ENCODE assay signal across 10 cellular contexts in genomic region chr5:2782658-2783057, GRCh38. TPM values are rescaled to one million over a fixed set of nuclear protein-coding genes. Genes with fewer than 3 reads are reported as not detected.
"Had no signal": no experiment of that assay in that cellular context is flagged by ENCODE, and none has a peak within 500 bp of the region (broad histone marks: within the 10 kb centered on the region; RNA-seq: fewer than 3 reads in every experiment).

No MANE protein-coding gene starts in this region.

- H2AFZ ChIP-seq: GM23248 had no signal

- H3K9ac ChIP-seq: GM23248 had no signal

- H3K36me3 Mint-ChIP-seq: IgD-negative memory B cell had no signal

- H3K27ac Mint-ChIP-seq: HFFc6, IgD-negative memory B cell had no signal

- H3K4me3 ChIP-seq: GM23248, HAP-1 had no signal

- DNase-seq: GOT3, H7, HFFc6 had no signal

- H3K36me3 ChIP-seq: HAP-1 had no signal

- H3K4me1 ChIP-seq: HAP-1 had no signal

- ATAC-seq: HCT116 had no signal

- H3K27ac ChIP-seq: GM23248, HL-60 had no signal

- H3K27me3 Mint-ChIP-seq: IgD-negative memory B cell had no signal

- H3K4me1 Mint-ChIP-seq: IgD-negative memory B cell had no signal

- H3K9me3 ChIP-seq: HAP-1 had no signal

- H3K4me3 Mint-ChIP-seq: HFFc6, IgD-negative memory B cell had no signal

RNA-seq across cellular contexts. Expression of gene IRX2, which starts 31.2 kb away (rescaled TPM):
- total RNA-seq: H4, HepG2 had no signal
- polyA plus RNA-seq: HepG2, IgD-negative memory B cell had no signal
